Comparison of ENCODE assay signal across 15 cellular contexts in the genomic region with DNA sequence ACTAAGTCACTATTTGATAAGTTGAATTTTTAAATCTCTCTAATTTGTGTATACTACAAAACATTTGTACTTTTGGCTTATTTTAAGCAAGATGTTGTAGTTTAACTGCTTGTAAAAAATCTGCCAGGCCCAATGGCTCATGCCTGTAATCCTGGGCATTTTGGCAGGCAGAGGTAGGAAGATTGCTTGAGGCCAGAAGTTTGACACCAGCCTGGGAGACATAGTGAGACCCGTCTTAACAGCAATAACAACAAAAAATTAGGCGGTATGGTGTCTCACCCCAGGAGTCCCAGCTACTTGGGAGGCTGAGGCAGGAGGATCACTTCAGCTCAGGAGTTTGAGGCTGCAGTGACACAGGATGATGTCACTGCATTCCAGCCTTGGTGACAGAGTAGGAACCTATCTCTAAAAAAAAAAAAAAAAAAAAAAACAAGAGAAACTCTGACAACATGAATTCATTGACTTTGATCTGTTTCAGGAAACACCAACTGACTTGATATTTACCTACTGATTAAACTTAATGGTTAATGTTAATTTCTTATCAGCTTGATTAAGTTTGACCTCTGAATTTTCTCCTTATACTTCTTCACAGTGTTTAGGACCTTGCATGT. TPM values are rescaled to one million over a fixed set of nuclear protein-coding genes. Genes with fewer than 3 reads are reported as not detected.
DNase-seq lines count a peak whose midpoint lies in the region; ATAC-seq, FAIRE-seq and TF ChIP-seq lines count a peak whose summit lies in the region.
"Had no signal": no experiment of that assay in that cellular context is flagged by ENCODE, and none has a peak within 500 bp of the region (broad histone marks: within the 10 kb centered on the region; RNA-seq: fewer than 3 reads in every experiment).

No MANE protein-coding gene starts in this region.

- H3K27ac ChIP-seq in PC-9: peak overlapping the region; percentile 92
- peak overlapping the region; percentile 88 for H3K27ac ChIP-seq in epithelial cell of prostate
- H3K27ac ChIP-seq in pancreas: peak overlapping the region in 2 of 4 donors; percentile 57

- H4K20me1 ChIP-seq in PC-9 (ENCODE audit: insufficient read depth): no peaks in the 10 kb centered on the region; the same call in 1 of the 2 replicates

- H3K4me2 ChIP-seq in PC-9: peak overlapping the region; percentile 35

- DNase-seq in Caki2 (ENCODE audit: low read depth): peak; percentile 46
- peak in 1 of 2 experiments; percentile 59 for DNase-seq in PC-9
- DNase-seq in epithelial cell of prostate (ENCODE audit: low read depth, low spot score): no peak
- no peak for DNase-seq in pancreas
- no peak for DNase-seq in stimulated activated CD4-positive, alpha-beta T cell treated with anti-CD3 and anti-CD28 coated beads, Interleukin-2, amount 100 ng/mL, for 24 hours
- DNase-seq: activated CD4-positive, alpha-beta T cell treated with anti-CD3 and anti-CD28 coated beads for 1 hour; activated naive CD8-positive, alpha-beta T cell treated with anti-CD3 and anti-CD28 coated beads, Interleukin-2, amount 10 ng/mL, durations not matched to agents 7 days and 5 days; activated T-cell treated with anti-CD3 and anti-CD28 coated beads for 4 hours; NCI-H1436; NCI-H526; stimulated activated CD4-positive, alpha-beta T cell treated with anti-CD3 and anti-CD28 coated beads, Interleukin-15, amount 100 ng/mL, for 24 hours had no signal

- BruUV-seq in PC-9 (replicated peaks; lab: Mats Ljungman, UMichigan): no TSS peak

- 82 to 90% methylated on average over 2 of the region's 2 CpGs for WGBS in pancreas, 2 donors

- POLR2A ChIA-PET in PC-9 (lab: Charles Lee; ENCODE audit: unreplicated experiment): interaction anchor here (0.6 kb wide), 1 partner anchor 230 kb away, joined by 36 read pairs; no protein-coding TSS in a partner anchor

- no peaks in the 10 kb centered on the region for H3K9me2 ChIP-seq in PC-9 (ENCODE audit: insufficient read depth)

- intact Hi-C loops in PC-9 (cut with micrococcal nuclease; ENCODE audit: unreplicated experiment) (loop anchor here (2.0 kb wide), 1 partner anchor 67 kb away; no protein-coding TSS in a partner anchor), pancreas (cut with DNase I) (no loop called here)

- FAIRE-seq in pancreas (lab: Jason Lieb, UNC): no peak

- CTCF ChIA-PET in PC-9 (lab: Charles Lee): no interaction called here

- peaks cover 22% of the 10 kb centered on the region for H3F3A ChIP-seq in PC-9 (ENCODE audit: insufficient read depth, low read depth)

- H3K27me3 ChIP-seq in PC-9 (ENCODE audit: insufficient read depth, low read depth) (no peaks in the 10 kb centered on the region), pancreas (no peaks in the 10 kb centered on the region)

- H3K4me1 ChIP-seq in PC-9 (replicated peaks; ENCODE audit: insufficient read depth) (peaks cover 46% of the 10 kb centered on the region), pancreas (peaks cover 5 to 15% (median 5%) of the 10 kb centered on the region in 3 donors)

- ATAC-seq in pancreas (peak; percentile 61 to 76 (median 66)), HG02938 (IDR thresholded peaks at IDR 0.05; ENCODE audit: unreplicated experiment) (no peak), HG03432 (IDR thresholded peaks at IDR 0.05; ENCODE audit: unreplicated experiment) (no peak), GM18505 (IDR thresholded peaks at IDR 0.05; ENCODE audit: unreplicated experiment) (no peak)
- ATAC-seq: Panc1 had no signal

- peaks cover 66% of the 10 kb centered on the region for H3K79me2 ChIP-seq in PC-9 (ENCODE audit: low read depth)

- H3K36me3 ChIP-seq in PC-9 (ENCODE audit: low read depth): no peaks in the 10 kb centered on the region
- no peaks in the 10 kb centered on the region for H3K36me3 ChIP-seq in pancreas

- H3K4me3 ChIP-seq in PC-9: no peak overlapping the region
- no peak overlapping the region for H3K4me3 ChIP-seq in pancreas

- in situ Hi-C loops in Caki2 (cut with HindIII; ENCODE audit: low pct_unique_long_range_greater_than_20kb, low sequenced_read_pairs): no loop called here

- H3K9me3 ChIP-seq in PC-9 (ENCODE audit: insufficient read depth, low read depth) (no peaks in the 10 kb centered on the region), pancreas (no peaks in the 10 kb centered on the region)

- TF ChIP-seq CTCF in PC-9 (conservative IDR thresholded peaks at IDR 0.05) (no peak), pancreas (IDR thresholded peaks at IDR 0.05) (no peak)

- H2AFZ ChIP-seq in PC-9: no peak overlapping the region

- TF ChIP-seq POLR2A in GM18505 (IDR thresholded peaks at IDR 0.05; ENCODE audit: borderline replicate concordance, extremely low read depth, insufficient read depth, insufficient read length): no peak

RNA-seq across cellular contexts. Expression of a gene that starts 8.9 kb away (rescaled TPM):
- total RNA-seq in Caki2 (2014; rRNA removed; shearing (Covaris generic); ENCODE audit: low replicate concordance): 8.7 and 16.2 TPM in 2 replicates
- 33.7 and 35.5 TPM in 2 replicates for total RNA-seq in PC-9 (2021)
- total RNA-seq in pancreas: 10 to 100 TPM; 12.1 to 24.2 (median 16.8) TPM
- polyA plus RNA-seq in pancreas: 1 to 10 TPM; 2.2 to 4.3 TPM

Comparison
In these comparisons a context has a peak if more than half of its experiments do, and no peak if none do; other contexts are left out.
1. ATAC-seq: peak in pancreas (4 of 4); none in HG02938 (single experiment), HG03432 (single experiment) and GM18505 (single experiment).